Comparison of ENCODE assay signal across 1 cellular context in the genomic region with DNA sequence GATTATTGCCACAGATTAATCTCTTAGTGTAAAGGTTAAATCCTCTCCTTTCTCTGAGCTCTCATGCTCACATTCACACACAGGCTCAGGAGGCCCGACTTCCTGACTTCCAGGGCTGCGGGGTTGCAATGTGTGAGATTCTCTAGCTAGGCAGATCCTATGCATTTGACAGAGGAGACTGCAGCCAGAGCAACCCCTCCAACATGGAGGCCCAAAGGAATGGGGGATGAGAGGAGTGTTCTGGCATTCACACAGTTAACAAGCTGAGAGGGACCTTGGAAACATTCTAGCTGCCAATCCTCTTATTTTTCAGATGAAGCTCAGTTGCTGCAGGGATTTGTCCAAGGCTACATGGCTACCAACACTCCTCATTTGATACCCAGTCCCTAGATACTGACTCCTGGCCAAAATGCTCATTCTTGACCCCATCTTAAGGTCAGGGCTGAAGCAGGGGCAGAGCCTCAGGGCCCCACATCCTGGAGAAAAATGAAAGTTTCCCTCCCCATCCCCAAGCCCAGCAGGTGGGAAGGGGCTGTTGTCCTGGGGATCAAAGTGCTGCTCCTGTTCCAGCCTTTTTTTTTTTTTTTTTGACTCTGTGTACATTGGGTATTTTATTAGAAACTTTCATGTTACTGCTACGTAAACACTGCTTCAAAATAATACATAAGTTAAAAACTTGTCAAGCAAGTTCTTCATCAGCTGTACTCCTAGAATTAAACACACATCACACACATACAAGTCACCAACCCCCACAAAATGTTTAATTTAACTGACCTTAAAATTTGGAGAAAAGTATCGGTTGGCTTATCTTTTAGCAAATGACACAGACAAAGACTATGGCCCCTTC.
A peak's percentile ranks its signal among the peaks of the same experiment; 100 is the strongest.
TF ChIP-seq lines count a peak whose summit lies in the region.

No MANE protein-coding gene starts in this region.

TF ChIP-seq in HepG2, 621 proteins besides CTCF, POLR2A, EP300 and RAD21 (continues in another document):
- TF ChIP-seq, protein P1, sequence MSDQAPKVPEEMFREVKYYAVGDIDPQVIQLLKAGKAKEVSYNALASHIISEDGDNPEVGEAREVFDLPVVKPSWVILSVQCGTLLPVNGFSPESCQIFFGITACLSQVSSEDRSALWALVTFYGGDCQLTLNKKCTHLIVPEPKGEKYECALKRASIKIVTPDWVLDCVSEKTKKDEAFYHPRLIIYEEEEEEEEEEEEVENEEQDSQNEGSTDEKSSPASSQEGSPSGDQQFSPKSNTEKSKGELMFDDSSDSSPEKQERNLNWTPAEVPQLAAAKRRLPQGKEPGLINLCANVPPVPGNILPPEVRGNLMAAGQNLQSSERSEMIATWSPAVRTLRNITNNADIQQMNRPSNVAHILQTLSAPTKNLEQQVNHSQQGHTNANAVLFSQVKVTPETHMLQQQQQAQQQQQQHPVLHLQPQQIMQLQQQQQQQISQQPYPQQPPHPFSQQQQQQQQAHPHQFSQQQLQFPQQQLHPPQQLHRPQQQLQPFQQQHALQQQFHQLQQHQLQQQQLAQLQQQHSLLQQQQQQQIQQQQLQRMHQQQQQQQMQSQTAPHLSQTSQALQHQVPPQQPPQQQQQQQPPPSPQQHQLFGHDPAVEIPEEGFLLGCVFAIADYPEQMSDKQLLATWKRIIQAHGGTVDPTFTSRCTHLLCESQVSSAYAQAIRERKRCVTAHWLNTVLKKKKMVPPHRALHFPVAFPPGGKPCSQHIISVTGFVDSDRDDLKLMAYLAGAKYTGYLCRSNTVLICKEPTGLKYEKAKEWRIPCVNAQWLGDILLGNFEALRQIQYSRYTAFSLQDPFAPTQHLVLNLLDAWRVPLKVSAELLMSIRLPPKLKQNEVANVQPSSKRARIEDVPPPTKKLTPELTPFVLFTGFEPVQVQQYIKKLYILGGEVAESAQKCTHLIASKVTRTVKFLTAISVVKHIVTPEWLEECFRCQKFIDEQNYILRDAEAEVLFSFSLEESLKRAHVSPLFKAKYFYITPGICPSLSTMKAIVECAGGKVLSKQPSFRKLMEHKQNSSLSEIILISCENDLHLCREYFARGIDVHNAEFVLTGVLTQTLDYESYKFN (CRISPR knock-in tag; conservative IDR thresholded peaks at IDR 0.05): peak; percentile 67
- TF ChIP-seq NR2F6 (IDR thresholded peaks at IDR 0.05) (peak; percentile 74), NR2F6 (CRISPR knock-in tag; IDR thresholded peaks at IDR 0.05) (no peak), ZFP37 (CRISPR knock-in tag; IDR thresholded peaks at IDR 0.05; ENCODE audit: borderline replicate concordance) (no peak), CENPX (CRISPR knock-in tag; IDR thresholded peaks at IDR 0.05) (no peak), PRPF4 (IDR thresholded peaks at IDR 0.05; ENCODE audit: low read depth, low read length, poor library complexity, severe bottlenecking) (no peak), BRCA1 (CRISPR knock-in tag; IDR thresholded peaks at IDR 0.05) (no peak), RXRA (CRISPR knock-in tag; IDR thresholded peaks at IDR 0.05) (peak; percentile 41; the same call in 1 of the 2 replicates), ADNP (CRISPR knock-in tag; IDR thresholded peaks at IDR 0.05) (no peak), NCOR1 (IDR thresholded peaks at IDR 0.05; ENCODE audit: borderline replicate concordance, low read length) (0 out of 2 replicates have a peak, but pooled peaks have one; percentile 32), DR1 (CRISPR knock-in tag; IDR thresholded peaks at IDR 0.05) (no peak), HNF4G (IDR thresholded peaks at IDR 0.05; ENCODE audit: borderline replicate concordance, low read depth, low read length) (peak; percentile 17; the same call in 1 of the 2 replicates), HNF4G (CRISPR knock-in tag; IDR thresholded peaks at IDR 0.05; ENCODE audit: borderline replicate concordance, low read depth) (no peak), HES4 (CRISPR knock-in tag; IDR thresholded peaks at IDR 0.05; ENCODE audit: borderline replicate concordance) (no peak), ZMYM3 (CRISPR knock-in tag; IDR thresholded peaks at IDR 0.05) (0 out of 2 replicates have a peak, but pooled peaks have one; percentile 6), ZFP1 (CRISPR knock-in tag; IDR thresholded peaks at IDR 0.05) (no peak), FOXJ3 (CRISPR knock-in tag; IDR thresholded peaks at IDR 0.05; ENCODE audit: borderline replicate concordance) (peak; percentile 33; the same call in 1 of the 2 replicates), SOX6 (IDR thresholded peaks at IDR 0.05) (no peak), SOX6 (CRISPR knock-in tag; IDR thresholded peaks at IDR 0.05) (peak; percentile 66; the same call in 1 of the 2 replicates), TBP (CRISPR knock-in tag; IDR thresholded peaks at IDR 0.05) (no peak), CREM (IDR thresholded peaks at IDR 0.05) (peak; percentile 56), CREM (CRISPR knock-in tag; IDR thresholded peaks at IDR 0.05) (no peak), KLF6 (CRISPR knock-in tag; IDR thresholded peaks at IDR 0.05) (no peak), NFIC (IDR thresholded peaks at IDR 0.05; ENCODE audit: low read length) (peak; percentile 26; the same call in 1 of the 2 replicates), SMARCC2 (IDR thresholded peaks at IDR 0.05) (no peak), HNF4A (CRISPR knock-in tag; IDR thresholded peaks at IDR 0.05) (peak; percentile 37; the same call in 1 of the 2 replicates), CREB1 (IDR thresholded peaks at IDR 0.05) (no peak), CREB1 (CRISPR knock-in tag; IDR thresholded peaks at IDR 0.05) (no peak), ZC3H4 (CRISPR knock-in tag; IDR thresholded peaks at IDR 0.05; ENCODE audit: borderline replicate concordance) (no peak), EHMT2 (IDR thresholded peaks at IDR 0.05; ENCODE audit: borderline replicate concordance, low read depth, low read length) (peak; percentile 60; the same call in 1 of the 2 replicates), TCF7 (IDR thresholded peaks at IDR 0.05; ENCODE audit: low read depth) (peak; percentile 42; the same call in 1 of the 2 replicates), MTF1 (CRISPR knock-in tag; IDR thresholded peaks at IDR 0.05) (no peak), PHF8 (CRISPR knock-in tag; IDR thresholded peaks at IDR 0.05) (no peak), KAT7 (CRISPR knock-in tag; IDR thresholded peaks at IDR 0.05; ENCODE audit: borderline replicate concordance) (no peak), LCORL (IDR thresholded peaks at IDR 0.05) (no peak), LCORL (CRISPR knock-in tag; IDR thresholded peaks at IDR 0.05) (0 out of 2 replicates have a peak, but pooled peaks have one; percentile 36), ZNF652 (CRISPR knock-in tag; IDR thresholded peaks at IDR 0.05; ENCODE audit: borderline replicate concordance, low read depth) (peak; percentile 73), ZNF788 (CRISPR knock-in tag; IDR thresholded peaks at IDR 0.05; ENCODE audit: borderline replicate concordance) (peak; percentile 48; the same call in 1 of the 2 replicates)
- TF ChIP-seq, protein P2, sequence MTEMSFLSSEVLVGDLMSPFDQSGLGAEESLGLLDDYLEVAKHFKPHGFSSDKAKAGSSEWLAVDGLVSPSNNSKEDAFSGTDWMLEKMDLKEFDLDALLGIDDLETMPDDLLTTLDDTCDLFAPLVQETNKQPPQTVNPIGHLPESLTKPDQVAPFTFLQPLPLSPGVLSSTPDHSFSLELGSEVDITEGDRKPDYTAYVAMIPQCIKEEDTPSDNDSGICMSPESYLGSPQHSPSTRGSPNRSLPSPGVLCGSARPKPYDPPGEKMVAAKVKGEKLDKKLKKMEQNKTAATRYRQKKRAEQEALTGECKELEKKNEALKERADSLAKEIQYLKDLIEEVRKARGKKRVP (CRISPR knock-in tag; IDR thresholded peaks at IDR 0.05): no peak
- TF ChIP-seq, protein P3, sequence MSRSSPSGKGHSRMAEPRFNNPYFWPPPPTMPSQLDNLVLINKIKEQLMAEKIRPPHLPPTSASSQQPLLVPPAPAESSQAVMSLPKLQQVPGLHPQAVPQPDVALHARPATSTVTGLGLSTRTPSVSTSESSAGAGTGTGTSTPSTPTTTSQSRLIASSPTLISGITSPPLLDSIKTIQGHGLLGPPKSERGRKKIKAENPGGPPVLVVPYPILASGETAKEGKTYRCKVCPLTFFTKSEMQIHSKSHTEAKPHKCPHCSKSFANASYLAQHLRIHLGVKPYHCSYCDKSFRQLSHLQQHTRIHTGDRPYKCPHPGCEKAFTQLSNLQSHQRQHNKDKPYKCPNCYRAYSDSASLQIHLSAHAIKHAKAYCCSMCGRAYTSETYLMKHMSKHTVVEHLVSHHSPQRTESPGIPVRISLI (CRISPR knock-in tag; IDR thresholded peaks at IDR 0.05; ENCODE audit: borderline replicate concordance): peak; percentile 83; the same call in 1 of the 2 replicates
- TF ChIP-seq, protein P4, sequence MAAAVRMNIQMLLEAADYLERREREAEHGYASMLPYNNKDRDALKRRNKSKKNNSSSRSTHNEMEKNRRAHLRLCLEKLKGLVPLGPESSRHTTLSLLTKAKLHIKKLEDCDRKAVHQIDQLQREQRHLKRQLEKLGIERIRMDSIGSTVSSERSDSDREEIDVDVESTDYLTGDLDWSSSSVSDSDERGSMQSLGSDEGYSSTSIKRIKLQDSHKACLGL (CRISPR knock-in tag; IDR thresholded peaks at IDR 0.05): no peak
- TF ChIP-seq, protein P5, sequence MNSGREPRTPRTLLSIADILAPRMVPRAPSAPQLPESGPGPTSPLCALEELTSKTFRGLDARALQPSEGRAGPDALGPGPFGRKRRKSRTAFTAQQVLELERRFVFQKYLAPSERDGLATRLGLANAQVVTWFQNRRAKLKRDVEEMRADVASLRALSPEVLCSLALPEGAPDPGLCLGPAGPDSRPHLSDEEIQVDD (CRISPR knock-in tag; IDR thresholded peaks at IDR 0.05; ENCODE audit: borderline replicate concordance): no peak
- TF ChIP-seq, protein P6, sequence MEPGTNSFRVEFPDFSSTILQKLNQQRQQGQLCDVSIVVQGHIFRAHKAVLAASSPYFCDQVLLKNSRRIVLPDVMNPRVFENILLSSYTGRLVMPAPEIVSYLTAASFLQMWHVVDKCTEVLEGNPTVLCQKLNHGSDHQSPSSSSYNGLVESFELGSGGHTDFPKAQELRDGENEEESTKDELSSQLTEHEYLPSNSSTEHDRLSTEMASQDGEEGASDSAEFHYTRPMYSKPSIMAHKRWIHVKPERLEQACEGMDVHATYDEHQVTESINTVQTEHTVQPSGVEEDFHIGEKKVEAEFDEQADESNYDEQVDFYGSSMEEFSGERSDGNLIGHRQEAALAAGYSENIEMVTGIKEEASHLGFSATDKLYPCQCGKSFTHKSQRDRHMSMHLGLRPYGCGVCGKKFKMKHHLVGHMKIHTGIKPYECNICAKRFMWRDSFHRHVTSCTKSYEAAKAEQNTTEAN (CRISPR knock-in tag; conservative IDR thresholded peaks at IDR 0.05): no peak
- TF ChIP-seq, protein P7, sequence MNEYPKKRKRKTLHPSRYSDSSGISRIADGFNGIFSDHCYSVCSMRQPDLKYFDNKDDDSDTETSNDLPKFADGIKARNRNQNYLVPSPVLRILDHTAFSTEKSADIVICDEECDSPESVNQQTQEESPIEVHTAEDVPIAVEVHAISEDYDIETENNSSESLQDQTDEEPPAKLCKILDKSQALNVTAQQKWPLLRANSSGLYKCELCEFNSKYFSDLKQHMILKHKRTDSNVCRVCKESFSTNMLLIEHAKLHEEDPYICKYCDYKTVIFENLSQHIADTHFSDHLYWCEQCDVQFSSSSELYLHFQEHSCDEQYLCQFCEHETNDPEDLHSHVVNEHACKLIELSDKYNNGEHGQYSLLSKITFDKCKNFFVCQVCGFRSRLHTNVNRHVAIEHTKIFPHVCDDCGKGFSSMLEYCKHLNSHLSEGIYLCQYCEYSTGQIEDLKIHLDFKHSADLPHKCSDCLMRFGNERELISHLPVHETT (CRISPR knock-in tag; conservative IDR thresholded peaks at IDR 0.05): no peak
- TF ChIP-seq, protein P8, sequence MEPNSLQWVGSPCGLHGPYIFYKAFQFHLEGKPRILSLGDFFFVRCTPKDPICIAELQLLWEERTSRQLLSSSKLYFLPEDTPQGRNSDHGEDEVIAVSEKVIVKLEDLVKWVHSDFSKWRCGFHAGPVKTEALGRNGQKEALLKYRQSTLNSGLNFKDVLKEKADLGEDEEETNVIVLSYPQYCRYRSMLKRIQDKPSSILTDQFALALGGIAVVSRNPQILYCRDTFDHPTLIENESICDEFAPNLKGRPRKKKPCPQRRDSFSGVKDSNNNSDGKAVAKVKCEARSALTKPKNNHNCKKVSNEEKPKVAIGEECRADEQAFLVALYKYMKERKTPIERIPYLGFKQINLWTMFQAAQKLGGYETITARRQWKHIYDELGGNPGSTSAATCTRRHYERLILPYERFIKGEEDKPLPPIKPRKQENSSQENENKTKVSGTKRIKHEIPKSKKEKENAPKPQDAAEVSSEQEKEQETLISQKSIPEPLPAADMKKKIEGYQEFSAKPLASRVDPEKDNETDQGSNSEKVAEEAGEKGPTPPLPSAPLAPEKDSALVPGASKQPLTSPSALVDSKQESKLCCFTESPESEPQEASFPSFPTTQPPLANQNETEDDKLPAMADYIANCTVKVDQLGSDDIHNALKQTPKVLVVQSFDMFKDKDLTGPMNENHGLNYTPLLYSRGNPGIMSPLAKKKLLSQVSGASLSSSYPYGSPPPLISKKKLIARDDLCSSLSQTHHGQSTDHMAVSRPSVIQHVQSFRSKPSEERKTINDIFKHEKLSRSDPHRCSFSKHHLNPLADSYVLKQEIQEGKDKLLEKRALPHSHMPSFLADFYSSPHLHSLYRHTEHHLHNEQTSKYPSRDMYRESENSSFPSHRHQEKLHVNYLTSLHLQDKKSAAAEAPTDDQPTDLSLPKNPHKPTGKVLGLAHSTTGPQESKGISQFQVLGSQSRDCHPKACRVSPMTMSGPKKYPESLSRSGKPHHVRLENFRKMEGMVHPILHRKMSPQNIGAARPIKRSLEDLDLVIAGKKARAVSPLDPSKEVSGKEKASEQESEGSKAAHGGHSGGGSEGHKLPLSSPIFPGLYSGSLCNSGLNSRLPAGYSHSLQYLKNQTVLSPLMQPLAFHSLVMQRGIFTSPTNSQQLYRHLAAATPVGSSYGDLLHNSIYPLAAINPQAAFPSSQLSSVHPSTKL (CRISPR knock-in tag; IDR thresholded peaks at IDR 0.05): 0 out of 2 replicates have a peak, but pooled peaks have one; percentile 3
- TF ChIP-seq, protein P9, sequence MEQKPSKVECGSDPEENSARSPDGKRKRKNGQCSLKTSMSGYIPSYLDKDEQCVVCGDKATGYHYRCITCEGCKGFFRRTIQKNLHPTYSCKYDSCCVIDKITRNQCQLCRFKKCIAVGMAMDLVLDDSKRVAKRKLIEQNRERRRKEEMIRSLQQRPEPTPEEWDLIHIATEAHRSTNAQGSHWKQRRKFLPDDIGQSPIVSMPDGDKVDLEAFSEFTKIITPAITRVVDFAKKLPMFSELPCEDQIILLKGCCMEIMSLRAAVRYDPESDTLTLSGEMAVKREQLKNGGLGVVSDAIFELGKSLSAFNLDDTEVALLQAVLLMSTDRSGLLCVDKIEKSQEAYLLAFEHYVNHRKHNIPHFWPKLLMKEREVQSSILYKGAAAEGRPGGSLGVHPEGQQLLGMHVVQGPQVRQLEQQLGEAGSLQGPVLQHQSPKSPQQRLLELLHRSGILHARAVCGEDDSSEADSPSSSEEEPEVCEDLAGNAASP (CRISPR knock-in tag; IDR thresholded peaks at IDR 0.05; ENCODE audit: borderline replicate concordance): peak; percentile 90; the same call in 1 of the 2 replicates
